In the genomic region with DNA sequence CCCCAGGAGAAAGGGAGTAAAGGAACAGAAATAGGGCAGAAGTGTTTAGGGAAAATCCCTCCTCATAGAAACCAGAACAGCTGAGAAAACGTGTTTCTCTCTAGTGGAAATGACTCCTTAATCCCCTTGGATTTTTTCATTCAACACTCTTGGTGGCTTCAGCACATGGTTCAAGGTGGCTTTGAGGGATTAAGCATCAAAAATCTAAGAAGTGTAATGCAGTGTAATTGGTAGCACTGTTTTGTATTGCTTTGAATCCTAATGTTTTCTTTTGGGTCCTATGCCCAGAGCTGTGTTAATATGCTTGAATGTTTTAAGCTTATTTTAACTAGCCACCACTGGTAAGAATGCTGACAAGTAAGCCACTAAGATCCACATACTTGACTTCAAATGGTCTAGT, we compare ENCODE assay signal across 1 cellular context.
TF ChIP-seq lines count a peak whose summit lies in the region.

No MANE protein-coding gene starts in this region.

TF ChIP-seq in GM23338, 12 proteins besides CTCF, POLR2A, EP300 and RAD21 (continued from another document):
- no peak for TF ChIP-seq REST (IDR thresholded peaks at IDR 0.05; ENCODE audit: unreplicated experiment)
- no peak for TF ChIP-seq NANOG (IDR thresholded peaks at IDR 0.05; ENCODE audit: borderline replicate concordance)
- TF ChIP-seq ZNF114 (CRISPR knock-in tag; IDR thresholded peaks at IDR 0.05), result no peak
- TF ChIP-seq CREB1 (CRISPR knock-in tag; IDR thresholded peaks at IDR 0.05; ENCODE audit: low read depth), result no peak
- no peak for TF ChIP-seq ZNF462 (CRISPR knock-in tag; IDR thresholded peaks at IDR 0.05)
- TF ChIP-seq, protein P1, sequence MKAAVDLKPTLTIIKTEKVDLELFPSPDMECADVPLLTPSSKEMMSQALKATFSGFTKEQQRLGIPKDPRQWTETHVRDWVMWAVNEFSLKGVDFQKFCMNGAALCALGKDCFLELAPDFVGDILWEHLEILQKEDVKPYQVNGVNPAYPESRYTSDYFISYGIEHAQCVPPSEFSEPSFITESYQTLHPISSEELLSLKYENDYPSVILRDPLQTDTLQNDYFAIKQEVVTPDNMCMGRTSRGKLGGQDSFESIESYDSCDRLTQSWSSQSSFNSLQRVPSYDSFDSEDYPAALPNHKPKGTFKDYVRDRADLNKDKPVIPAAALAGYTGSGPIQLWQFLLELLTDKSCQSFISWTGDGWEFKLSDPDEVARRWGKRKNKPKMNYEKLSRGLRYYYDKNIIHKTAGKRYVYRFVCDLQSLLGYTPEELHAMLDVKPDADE (IDR thresholded peaks at IDR 0.05), result no peak
- TF ChIP-seq EZH2 (IDR thresholded peaks at IDR 0.05; ENCODE audit: low read depth, unreplicated experiment), result no peak
- TF ChIP-seq POLR2AphosphoS5 (IDR thresholded peaks at IDR 0.05; ENCODE audit: low read depth), result no peak
